Comparison of ENCODE assay signal across 8 cellular contexts in the genomic region with DNA sequence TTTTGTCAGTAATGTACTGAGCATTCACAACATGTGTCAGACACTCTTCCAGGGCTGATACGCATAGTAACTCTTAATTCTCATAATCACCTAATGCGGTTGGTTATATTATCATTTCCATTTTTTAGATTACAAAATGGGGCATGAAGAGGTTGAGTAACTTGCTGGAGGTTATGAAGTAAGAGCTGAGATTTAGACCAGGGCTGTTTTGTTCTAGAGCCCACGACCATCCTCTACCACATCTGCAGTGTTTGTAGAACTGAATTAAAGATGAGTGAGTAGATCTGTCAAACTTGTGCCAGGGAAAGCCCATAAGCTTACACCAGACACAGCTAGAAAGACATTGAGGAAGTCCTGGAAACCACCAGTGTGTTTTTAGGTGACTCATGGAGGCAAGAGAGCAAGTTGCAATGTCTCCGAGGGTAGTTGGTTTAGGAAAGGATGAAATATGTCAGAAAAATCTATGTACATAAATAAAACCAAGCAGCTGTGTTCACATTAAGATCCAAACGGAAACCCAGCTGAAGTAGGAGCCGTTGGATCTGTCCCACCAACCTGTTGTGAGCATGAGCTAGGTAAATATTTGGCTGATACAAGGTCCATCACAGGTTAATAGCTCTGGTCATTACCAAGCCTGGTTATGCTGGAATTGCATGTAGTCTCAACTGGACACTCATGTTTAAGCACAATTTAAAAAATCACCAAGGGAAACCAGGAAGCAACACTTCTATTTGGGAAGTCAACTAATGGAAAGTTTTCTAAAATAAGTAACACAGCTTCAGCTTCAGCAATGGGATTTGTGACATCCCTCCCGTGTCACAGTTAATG. TPM values are rescaled to one million over a fixed set of nuclear protein-coding genes. Genes with fewer than 3 reads are reported as not detected.
A peak's percentile ranks its signal among the peaks of the same experiment; 100 is the strongest.
DNase-seq lines count a peak whose midpoint lies in the region; ATAC-seq and TF ChIP-seq lines count a peak whose summit lies in the region.

No MANE protein-coding gene starts in this region.

- CTCF ChIA-PET in CD4-positive, alpha-beta T cell (lab: Charles Lee) = interaction anchor here (1.3 kb wide), 1 partner anchor 10 kb away, joined by 3 read pairs; no protein-coding TSS in a partner anchor

- H3K4me1 ChIP-seq in breast epithelium = no peaks in the 10 kb centered on the region
- H3K4me1 ChIP-seq in mesodermal cell (ENCODE audit: control insufficient read depth, insufficient read depth, low read length, poor library complexity, severe bottlenecking) = peaks cover 16% of the 10 kb centered on the region

- H3K4me1 Mint-ChIP-seq in CD4-positive, alpha-beta T cell (ENCODE audit: low read depth) = peaks cover 5% of the 10 kb centered on the region

- TF ChIP-seq POLR2A in breast epithelium (IDR thresholded peaks at IDR 0.05) = no peak

- peaks cover 21% of the 10 kb centered on the region for H3K27me3 Mint-ChIP-seq in CD4-positive, alpha-beta T cell

- peak overlapping the region; percentile 13 to 65 for H3K27ac ChIP-seq in breast epithelium
- peak overlapping the region; percentile 24 for H3K27ac ChIP-seq in mesodermal cell (ENCODE audit: low read depth, low read length, severe bottlenecking)
- H3K27ac ChIP-seq in CD4-positive, alpha-beta T cell (ENCODE audit: low read depth, low read length) = no peak overlapping the region

- intact Hi-C loops in breast epithelium (cut with DNase I; ENCODE audit: low total_unique reads) = no loop called here
- intact Hi-C loops in CD4-positive, alpha-beta T cell (cut with DNase I, micrococcal nuclease) = no loop called here

- H3K36me3 Mint-ChIP-seq in CD4-positive, alpha-beta T cell (ENCODE audit: low read depth) = no peaks in the 10 kb centered on the region

- 90 to 100% methylated on average over 2 of the region's 7 CpGs for WGBS in mesodermal cell (ENCODE audit: insufficient coverage in 2 of 2), 2 experiments

- H3K36me3 ChIP-seq in breast epithelium (no peaks in the 10 kb centered on the region), mesodermal cell (ENCODE audit: control insufficient read depth, insufficient read depth, low read length) (no peaks in the 10 kb centered on the region)

- H3K9me3 ChIP-seq in breast epithelium = no peaks in the 10 kb centered on the region
- no peaks in the 10 kb centered on the region for H3K9me3 ChIP-seq in mesodermal cell (ENCODE audit: control insufficient read depth, low read length)
- H3K9me3 ChIP-seq in CD4-positive, alpha-beta T cell (ENCODE audit: control insufficient read depth, low read length) = no peaks in the 10 kb centered on the region

- no peak overlapping the region for H3K27ac Mint-ChIP-seq in CD4-positive, alpha-beta T cell

- no peak overlapping the region for H3K4me3 Mint-ChIP-seq in CD4-positive, alpha-beta T cell

- H3K27me3 ChIP-seq in breast epithelium = no peaks in the 10 kb centered on the region
- H3K27me3 ChIP-seq in CD4-positive, alpha-beta T cell (ENCODE audit: control insufficient read depth, insufficient read depth, low read length) = peaks cover under 1% of the 10 kb centered on the region

- H3K4me3 ChIP-seq in breast epithelium (no peak overlapping the region), mesodermal cell (ENCODE audit: extremely low read depth, insufficient read depth, low read length, poor library complexity, severe bottlenecking) (no peak overlapping the region)

- DNase-seq in DMS53 (lab: John Stamatoyannopoulos, UW) = peak; percentile 86
- DNase-seq in LHCN-M2 (ENCODE audit: low read depth) = peak; percentile 91
- no peak for DNase-seq in breast epithelium (ENCODE audit: low spot score in 2 of 2)
- no peak for DNase-seq in CD4-positive, alpha-beta T cell
- no peak for DNase-seq in stimulated activated CD4-positive, alpha-beta T cell treated with anti-CD3 and anti-CD28 coated beads, Interleukin-4, amount 100 ng/mL, for 4 hours

- ATAC-seq in CD4-positive, alpha-beta T cell (ENCODE audit: poor library complexity) = no peak
- ATAC-seq in HG03135 (IDR thresholded peaks at IDR 0.05; ENCODE audit: unreplicated experiment) = no peak
- no peak for ATAC-seq in GM21360 (IDR thresholded peaks at IDR 0.05; ENCODE audit: unreplicated experiment)

- TF ChIP-seq CTCF in breast epithelium (IDR thresholded peaks at IDR 0.05) = no peak
- no peak for TF ChIP-seq CTCF in CD4-positive, alpha-beta T cell (IDR thresholded peaks at IDR 0.05)

- POLR2A ChIA-PET in CD4-positive, alpha-beta T cell (lab: Charles Lee) = interaction anchor here (0.6 kb wide), 1 partner anchor 40 kb away, joined by 3 read pairs; no protein-coding TSS in a partner anchor

- H3K9me3 Mint-ChIP-seq in CD4-positive, alpha-beta T cell = no peaks in the 10 kb centered on the region

RNA-seq across cellular contexts. Expression of a gene that starts 49.9 kb away (rescaled TPM):
- total RNA-seq in LHCN-M2 (2014; rRNA removed) (3.5 and 6.0 TPM in 2 replicates), breast epithelium (10 to 100 TPM; 18.7 to 31.5 (median 30.3) TPM)
- 5.9 TPM for polyA plus RNA-seq in LHCN-M2 (2012)
- 46.7 TPM for polyA plus RNA-seq in mesodermal cell (2013, experiment 1 of 2)
- 42.4 TPM for polyA plus RNA-seq in mesodermal cell (2013, experiment 2 of 2)
- 10 to 100 TPM; 12.1 to 13.3 TPM for total RNA-seq in CD4-positive, alpha-beta T cell

Comparison
In these comparisons a context has a peak if more than half of its experiments do, and no peak if none do; other contexts are left out.
1. DNase-seq: peak in DMS53 (single experiment) and LHCN-M2 (single experiment); none in breast epithelium (0 of 2), CD4-positive, alpha-beta T cell (0 of 10) and stimulated activated CD4-positive, alpha-beta T cell treated with anti-CD3 and anti-CD28 coated beads, Interleukin-4, amount 100 ng/mL, for 4 hours (0 of 2).